Comparison of ENCODE assay signal across 9 cellular contexts in the genomic region with DNA sequence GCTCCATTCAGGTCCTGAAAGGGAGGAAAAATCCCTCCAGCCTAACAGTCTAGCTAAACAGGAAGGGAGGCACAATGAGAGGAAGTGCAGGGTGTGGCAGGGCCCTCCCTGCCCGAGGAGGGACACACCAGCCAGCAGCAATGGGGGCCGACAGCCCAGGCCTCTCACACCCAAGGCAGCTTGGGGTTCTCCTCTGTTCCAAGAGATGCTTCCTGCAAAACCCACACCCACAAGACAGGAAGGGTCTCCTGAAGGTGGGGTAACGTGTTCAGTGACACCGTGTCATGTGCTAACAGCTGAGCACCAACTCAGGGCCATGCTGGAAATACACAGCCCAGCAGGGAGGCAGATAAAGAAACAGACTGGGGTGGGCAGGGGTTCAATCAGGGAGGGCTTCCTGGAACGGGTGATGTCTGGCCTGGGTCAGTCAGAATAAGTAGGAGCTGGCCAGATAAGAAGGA. TPM values are rescaled to one million over a fixed set of nuclear protein-coding genes. Genes with fewer than 3 reads are reported as not detected.
A peak's percentile ranks its signal among the peaks of the same experiment; 100 is the strongest.
DNase-seq lines count a peak whose midpoint lies in the region; ATAC-seq and TF ChIP-seq lines count a peak whose summit lies in the region.
"Had no signal": no experiment of that assay in that cellular context is flagged by ENCODE, and none has a peak within 500 bp of the region (broad histone marks: within the 10 kb centered on the region; RNA-seq: fewer than 3 reads in every experiment).

No MANE protein-coding gene starts in this region.

- H3K4me3 ChIP-seq in right cardiac atrium (ENCODE audit: low read length), result no peak overlapping the region
- no peak overlapping the region for H3K4me3 ChIP-seq in skin epidermis

- DNase-seq in HFFc6 (no peak), right cardiac atrium (peak; percentile 80 to 87 (median 87)), KG1 (lab: John Stamatoyannopoulos, UW) (no peak), GM13977 (ENCODE audit: low spot score) (no peak), NCI-H187 (lab: John Stamatoyannopoulos, UW) (no peak)
- DNase-seq in activated T-helper 2 cell treated with anti-CD3 and anti-CD28 coated beads, Interferon-gamma antibody, Interleukin-2, Interleukin-4, amounts not matched to agents 10 μg/mL and 5 μg/mL and 100 μg/mL, durations not matched to agents 14 hours and 24 hours and 36 hours (ENCODE audit: low spot score), result no peak
- DNase-seq: NCI-H1694 treated with DMSO at 0.1 percent for 48 hours had no signal

- TF ChIP-seq CTCF in HFFc6 (IDR thresholded peaks at IDR 0.05) (no peak), GM13977 (IDR thresholded peaks at IDR 0.05; ENCODE audit: extremely low read depth, insufficient read depth, missing control alignments) (no peak)

- H3K27ac ChIP-seq in right cardiac atrium (ENCODE audit: low read length) (peak overlapping the region; percentile 94), skin epidermis (peak overlapping the region in 20 of 21 experiments; percentile 14 to 94 (median 76))

- peaks cover 38% of the 10 kb centered on the region for H3K4me1 Mint-ChIP-seq in HFFc6 (ENCODE audit: low read depth)
- H3K4me1 Mint-ChIP-seq in activated T-helper 2 cell treated with anti-CD3 and anti-CD28 coated beads, Interferon-gamma antibody, Interleukin-2, Interleukin-4, amounts not matched to agents 10 μg/mL and 5 μg/mL and 100 μg/mL, durations not matched to agents 14 hours and 24 hours and 36 hours (ENCODE audit: low read depth), result peaks cover 31% of the 10 kb centered on the region

- H3K27me3 ChIP-seq in right cardiac atrium (ENCODE audit: control insufficient read depth, insufficient read depth), result no peaks in the 10 kb centered on the region

- H3K27me3 Mint-ChIP-seq in HFFc6 (ENCODE audit: insufficient read depth), result no peaks in the 10 kb centered on the region; the same call in 1 of the 2 replicates
- H3K27me3 Mint-ChIP-seq in activated T-helper 2 cell treated with anti-CD3 and anti-CD28 coated beads, Interferon-gamma antibody, Interleukin-2, Interleukin-4, amounts not matched to agents 10 μg/mL and 5 μg/mL and 100 μg/mL, durations not matched to agents 14 hours and 24 hours and 36 hours (ENCODE audit: low read depth), result no peaks in the 10 kb centered on the region

- H3K4me1 ChIP-seq in right cardiac atrium (ENCODE audit: control insufficient read depth, insufficient read depth, low read length), result peaks cover 42% of the 10 kb centered on the region

- H3K27ac Mint-ChIP-seq in HFFc6, result peak overlapping the region; percentile 97
- H3K27ac Mint-ChIP-seq in activated T-helper 2 cell treated with anti-CD3 and anti-CD28 coated beads, Interferon-gamma antibody, Interleukin-2, Interleukin-4, amounts not matched to agents 10 μg/mL and 5 μg/mL and 100 μg/mL, durations not matched to agents 14 hours and 24 hours and 36 hours, result peak overlapping the region; percentile 91

- WGBS in right cardiac atrium, result 33% methylated on average over 5 of the region's 5 CpGs

- no peaks in the 10 kb centered on the region for H3K9me3 Mint-ChIP-seq in HFFc6
- H3K9me3 Mint-ChIP-seq in activated T-helper 2 cell treated with anti-CD3 and anti-CD28 coated beads, Interferon-gamma antibody, Interleukin-2, Interleukin-4, amounts not matched to agents 10 μg/mL and 5 μg/mL and 100 μg/mL, durations not matched to agents 14 hours and 24 hours and 36 hours, result no peaks in the 10 kb centered on the region

- no peaks in the 10 kb centered on the region for H3K9me3 ChIP-seq in right cardiac atrium (ENCODE audit: control insufficient read depth, low read length)

- H3K36me3 Mint-ChIP-seq in HFFc6 (ENCODE audit: low read depth), result peaks cover 12% of the 10 kb centered on the region
- H3K36me3 Mint-ChIP-seq in activated T-helper 2 cell treated with anti-CD3 and anti-CD28 coated beads, Interferon-gamma antibody, Interleukin-2, Interleukin-4, amounts not matched to agents 10 μg/mL and 5 μg/mL and 100 μg/mL, durations not matched to agents 14 hours and 24 hours and 36 hours (ENCODE audit: low read depth), result peaks cover 45% of the 10 kb centered on the region

- H3K4me3 Mint-ChIP-seq in HFFc6, result peak overlapping the region; percentile 59; the same call in 1 of the 2 replicates
- H3K4me3 Mint-ChIP-seq in activated T-helper 2 cell treated with anti-CD3 and anti-CD28 coated beads, Interferon-gamma antibody, Interleukin-2, Interleukin-4, amounts not matched to agents 10 μg/mL and 5 μg/mL and 100 μg/mL, durations not matched to agents 14 hours and 24 hours and 36 hours (ENCODE audit: low read depth), result peak overlapping the region; percentile 61

- peak; percentile 75 to 89 for ATAC-seq in right cardiac atrium
- ATAC-seq in HG03097 (IDR thresholded peaks at IDR 0.05; ENCODE audit: low FRiP score, unreplicated experiment), result no peak

- in situ Hi-C loops in GM13977 (cut with MboI; ENCODE audit: low pct_unique_long_range_greater_than_20kb, low sequenced_read_pairs, unreplicated experiment), result no loop called here

- intact Hi-C loops in activated T-helper 2 cell treated with anti-CD3 and anti-CD28 coated beads, Interferon-gamma antibody, Interleukin-2, Interleukin-4, amounts not matched to agents 10 μg/mL and 5 μg/mL and 100 μg/mL, durations not matched to agents 14 hours and 24 hours and 36 hours (cut with micrococcal nuclease), result no loop called here
- intact Hi-C loops in right cardiac atrium (cut with DNase I), result no loop called here

RNA-seq across cellular contexts. Expression of a gene that starts 10.2 kb away (rescaled TPM):
- 100 to 1,000 TPM; 116 to 134 (median 124) TPM for total RNA-seq in HFFc6 (2021; fragmentation: NEBNext Ultra II Directional; extraction: Animal tissue kit (Norgen Biotek cat#: 25700))
- 94.1 and 97.0 TPM in 2 replicates for total RNA-seq in activated T-helper 2 cell treated with anti-CD3 and anti-CD28 coated beads, Interferon-gamma antibody, Interleukin-2, Interleukin-4, amounts not matched to agents 10 μg/mL and 5 μg/mL and 100 μg/mL, durations not matched to agents 14 hours and 24 hours and 36 hours
- total RNA-seq in right cardiac atrium, result 100 to 1,000 TPM in 3 of 4 donors, 10 to 100 TPM in 1; 99.1 to 158 (median 114) TPM
- polyA plus RNA-seq in right cardiac atrium, result 76.2 TPM

Comparison
In these comparisons a context has a peak if more than half of its experiments do, and no peak if none do; other contexts are left out.
1. DNase-seq: peak in right cardiac atrium (3 of 3); none in HFFc6 (single experiment), activated T-helper 2 cell treated with anti-CD3 and anti-CD28 coated beads, Interferon-gamma antibody, Interleukin-2, Interleukin-4, amounts not matched to agents 10 μg/mL and 5 μg/mL and 100 μg/mL, durations not matched to agents 14 hours and 24 hours and 36 hours (single experiment), KG1 (single experiment), GM13977 (single experiment) and NCI-H187 (0 of 2).